ENCODE assay signal across 1 cellular context in genomic region chr17:49670002-49670401, GRCh38.
TF ChIP-seq lines count a peak whose summit lies in the region.

No MANE protein-coding gene starts in this region.

TF ChIP-seq in GM12878, 131 proteins besides CTCF, POLR2A, EP300 and RAD21:
- TF ChIP-seq CHD2 (IDR thresholded peaks at IDR 0.05; ENCODE audit: borderline replicate concordance, low read depth, low read length) = no peak
- TF ChIP-seq, protein P1, sequence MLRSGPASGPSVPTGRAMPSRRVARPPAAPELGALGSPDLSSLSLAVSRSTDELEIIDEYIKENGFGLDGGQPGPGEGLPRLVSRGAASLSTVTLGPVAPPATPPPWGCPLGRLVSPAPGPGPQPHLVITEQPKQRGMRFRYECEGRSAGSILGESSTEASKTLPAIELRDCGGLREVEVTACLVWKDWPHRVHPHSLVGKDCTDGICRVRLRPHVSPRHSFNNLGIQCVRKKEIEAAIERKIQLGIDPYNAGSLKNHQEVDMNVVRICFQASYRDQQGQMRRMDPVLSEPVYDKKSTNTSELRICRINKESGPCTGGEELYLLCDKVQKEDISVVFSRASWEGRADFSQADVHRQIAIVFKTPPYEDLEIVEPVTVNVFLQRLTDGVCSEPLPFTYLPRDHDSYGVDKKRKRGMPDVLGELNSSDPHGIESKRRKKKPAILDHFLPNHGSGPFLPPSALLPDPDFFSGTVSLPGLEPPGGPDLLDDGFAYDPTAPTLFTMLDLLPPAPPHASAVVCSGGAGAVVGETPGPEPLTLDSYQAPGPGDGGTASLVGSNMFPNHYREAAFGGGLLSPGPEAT (IDR thresholded peaks at IDR 0.05; ENCODE audit: low read depth) = no peak
- TF ChIP-seq NR2C1 (IDR thresholded peaks at IDR 0.05) = no peak
- no peak for TF ChIP-seq PAX8 (IDR thresholded peaks at IDR 0.05)
- no peak for TF ChIP-seq CHD4 (IDR thresholded peaks at IDR 0.05)
- TF ChIP-seq EED (IDR thresholded peaks at IDR 0.05; ENCODE audit: low read depth) = no peak
- TF ChIP-seq CEBPZ (IDR thresholded peaks at IDR 0.05; ENCODE audit: low read depth, low read length) = no peak
- no peak for TF ChIP-seq ZNF384 (IDR thresholded peaks at IDR 0.05; ENCODE audit: borderline replicate concordance, low read depth, low read length)
- no peak for TF ChIP-seq MYC (IDR thresholded peaks at IDR 0.05; ENCODE audit: insufficient read depth, insufficient read length, insufficient replicate concordance, low read length, severe bottlenecking)
- TF ChIP-seq, protein P2, sequence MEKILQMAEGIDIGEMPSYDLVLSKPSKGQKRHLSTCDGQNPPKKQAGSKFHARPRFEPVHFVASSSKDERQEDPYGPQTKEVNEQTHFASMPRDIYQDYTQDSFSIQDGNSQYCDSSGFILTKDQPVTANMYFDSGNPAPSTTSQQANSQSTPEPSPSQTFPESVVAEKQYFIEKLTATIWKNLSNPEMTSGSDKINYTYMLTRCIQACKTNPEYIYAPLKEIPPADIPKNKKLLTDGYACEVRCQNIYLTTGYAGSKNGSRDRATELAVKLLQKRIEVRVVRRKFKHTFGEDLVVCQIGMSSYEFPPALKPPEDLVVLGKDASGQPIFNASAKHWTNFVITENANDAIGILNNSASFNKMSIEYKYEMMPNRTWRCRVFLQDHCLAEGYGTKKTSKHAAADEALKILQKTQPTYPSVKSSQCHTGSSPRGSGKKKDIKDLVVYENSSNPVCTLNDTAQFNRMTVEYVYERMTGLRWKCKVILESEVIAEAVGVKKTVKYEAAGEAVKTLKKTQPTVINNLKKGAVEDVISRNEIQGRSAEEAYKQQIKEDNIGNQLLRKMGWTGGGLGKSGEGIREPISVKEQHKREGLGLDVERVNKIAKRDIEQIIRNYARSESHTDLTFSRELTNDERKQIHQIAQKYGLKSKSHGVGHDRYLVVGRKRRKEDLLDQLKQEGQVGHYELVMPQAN (conservative IDR thresholded peaks at IDR 0.05) = no peak
- TF ChIP-seq, protein P3, sequence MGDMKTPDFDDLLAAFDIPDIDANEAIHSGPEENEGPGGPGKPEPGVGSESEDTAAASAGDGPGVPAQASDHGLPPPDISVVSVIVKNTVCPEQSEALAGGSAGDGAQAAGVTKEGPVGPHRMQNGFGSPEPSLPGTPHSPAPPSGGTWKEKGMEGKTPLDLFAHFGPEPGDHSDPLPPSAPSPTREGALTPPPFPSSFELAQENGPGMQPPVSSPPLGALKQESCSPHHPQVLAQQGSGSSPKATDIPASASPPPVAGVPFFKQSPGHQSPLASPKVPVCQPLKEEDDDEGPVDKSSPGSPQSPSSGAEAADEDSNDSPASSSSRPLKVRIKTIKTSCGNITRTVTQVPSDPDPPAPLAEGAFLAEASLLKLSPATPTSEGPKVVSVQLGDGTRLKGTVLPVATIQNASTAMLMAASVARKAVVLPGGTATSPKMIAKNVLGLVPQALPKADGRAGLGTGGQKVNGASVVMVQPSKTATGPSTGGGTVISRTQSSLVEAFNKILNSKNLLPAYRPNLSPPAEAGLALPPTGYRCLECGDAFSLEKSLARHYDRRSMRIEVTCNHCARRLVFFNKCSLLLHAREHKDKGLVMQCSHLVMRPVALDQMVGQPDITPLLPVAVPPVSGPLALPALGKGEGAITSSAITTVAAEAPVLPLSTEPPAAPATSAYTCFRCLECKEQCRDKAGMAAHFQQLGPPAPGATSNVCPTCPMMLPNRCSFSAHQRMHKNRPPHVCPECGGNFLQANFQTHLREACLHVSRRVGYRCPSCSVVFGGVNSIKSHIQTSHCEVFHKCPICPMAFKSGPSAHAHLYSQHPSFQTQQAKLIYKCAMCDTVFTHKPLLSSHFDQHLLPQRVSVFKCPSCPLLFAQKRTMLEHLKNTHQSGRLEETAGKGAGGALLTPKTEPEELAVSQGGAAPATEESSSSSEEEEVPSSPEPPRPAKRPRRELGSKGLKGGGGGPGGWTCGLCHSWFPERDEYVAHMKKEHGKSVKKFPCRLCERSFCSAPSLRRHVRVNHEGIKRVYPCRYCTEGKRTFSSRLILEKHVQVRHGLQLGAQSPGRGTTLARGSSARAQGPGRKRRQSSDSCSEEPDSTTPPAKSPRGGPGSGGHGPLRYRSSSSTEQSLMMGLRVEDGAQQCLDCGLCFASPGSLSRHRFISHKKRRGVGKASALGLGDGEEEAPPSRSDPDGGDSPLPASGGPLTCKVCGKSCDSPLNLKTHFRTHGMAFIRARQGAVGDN (IDR thresholded peaks at IDR 0.05) = no peak
- TF ChIP-seq RBBP5 (conservative IDR thresholded peaks at IDR 0.05) = no peak
- TF ChIP-seq SUPT20H (IDR thresholded peaks at IDR 0.05; ENCODE audit: borderline replicate concordance, control insufficient read depth, low read depth, low read length) = no peak
- TF ChIP-seq SREBF2 (IDR thresholded peaks at IDR 0.05; ENCODE audit: low read length) = no peak
- TF ChIP-seq GATAD2B (conservative IDR thresholded peaks at IDR 0.05; ENCODE audit: low read depth) = no peak
